29 cellular contexts compared by ENCODE assay signal in genomic region chr2:16003152-16003551, GRCh38.
"Had no signal": no experiment of that assay in that cellular context is flagged by ENCODE, and none has a peak within 500 bp of the region (broad histone marks: within the 10 kb centered on the region; RNA-seq: fewer than 3 reads in every experiment).

No MANE protein-coding gene starts in this region.

- H3K27ac Mint-ChIP-seq: dendritic cell treated with granulocyte-macrophage colony-stimulating factor and Interleukin-4, amounts not matched to agents 40 ng/mL and 50 ng/mL, for 4 days; effector memory CD8-positive, alpha-beta T cell; endodermal cell had no signal

- DNase-seq: colonic mucosa; cortex of kidney; dermis blood vessel endothelial cell; dorsolateral prefrontal cortex; effector CD4-positive, alpha-beta T cell; effector CD8-positive, alpha-beta T cell; effector memory CD4-positive, alpha-beta T cell; effector memory CD8-positive, alpha-beta T cell; endodermal cell; erythroblast; esophagus squamous epithelium; foreskin fibroblast; foreskin keratinocyte; foreskin melanocyte; gastrocnemius medialis; glutamatergic neuron; head of caudate nucleus; heart left ventricle; heart right ventricle had no signal

- FAIRE-seq: colon, endometrium, endothelial cell of umbilical vein, frontal cortex had no signal

- H3K9me3 ChIP-seq: colonic mucosa, esophagus muscularis mucosa, esophagus squamous epithelium, gastrocnemius medialis, gastroesophageal sphincter had no signal

- H3K4me3 Mint-ChIP-seq: dendritic cell treated with granulocyte-macrophage colony-stimulating factor and Interleukin-4, amounts not matched to agents 40 ng/mL and 50 ng/mL, for 4 days; effector memory CD8-positive, alpha-beta T cell; endodermal cell had no signal

- H3K36me3 ChIP-seq: colonic mucosa, esophagus muscularis mucosa, esophagus squamous epithelium, gastrocnemius medialis, gastroesophageal sphincter, heart left ventricle, heart right ventricle had no signal

- H3K4me1 ChIP-seq: colonic mucosa, esophagus muscularis mucosa, foreskin keratinocyte, gastrocnemius medialis, gastroesophageal sphincter, heart left ventricle had no signal

- ATAC-seq: effector memory CD8-positive, alpha-beta T cell; esophagus mucosa; foreskin keratinocyte; gastrocnemius medialis; gastroesophageal sphincter; heart left ventricle; heart right ventricle had no signal

- H3K4me1 Mint-ChIP-seq: endodermal cell had no signal

- H3K27me3 Mint-ChIP-seq: dendritic cell treated with granulocyte-macrophage colony-stimulating factor and Interleukin-4, amounts not matched to agents 40 ng/mL and 50 ng/mL, for 4 days had no signal

- H3K9me3 Mint-ChIP-seq: dendritic cell treated with granulocyte-macrophage colony-stimulating factor and Interleukin-4, amounts not matched to agents 40 ng/mL and 50 ng/mL, for 4 days had no signal

- H3K27me3 ChIP-seq: colonic mucosa, esophagus muscularis mucosa, foreskin keratinocyte, gastrocnemius medialis, hepatocyte had no signal

- H3K4me3 ChIP-seq: colonic mucosa, coronary artery, dorsolateral prefrontal cortex, esophagus muscularis mucosa, esophagus squamous epithelium, gastrocnemius medialis, gastroesophageal sphincter, heart left ventricle, heart right ventricle, hepatocyte had no signal
